Comparison of ENCODE assay signal across 9 cellular contexts in genomic region chr13:89401209-89401810, GRCh38.
DNase-seq lines count a peak whose midpoint lies in the region; ATAC-seq, FAIRE-seq and TF ChIP-seq lines count a peak whose summit lies in the region.
"Had no signal": no experiment of that assay in that cellular context is flagged by ENCODE, and none has a peak within 500 bp of the region (broad histone marks: within the 10 kb centered on the region; RNA-seq: fewer than 3 reads in every experiment).

No MANE protein-coding gene starts in this region.

- H3K27ac ChIP-seq in HL-60 (replicated peaks), result peak overlapping the region; percentile 53

- TF ChIP-seq CTCF in HL-60 (IDR thresholded peaks at IDR 0.05; ENCODE audit: insufficient read depth, low read length) (no peak), retinal pigment epithelial cell (conservative IDR thresholded peaks at IDR 0.05; ENCODE audit: low read depth, low read length) (no peak)

- H3K4me3 ChIP-seq in HL-60 (replicated peaks; ENCODE audit: insufficient read depth, low read length) (no peak overlapping the region), retinal pigment epithelial cell (ENCODE audit: low read length) (no peak overlapping the region)

- no peaks in the 10 kb centered on the region for H3K27me3 ChIP-seq in HL-60 (ENCODE audit: insufficient read depth, poor library complexity, severe bottlenecking)

- ATAC-seq in SK-N-SH treated with all-trans-retinoic acid at 6 μM for 48 hours, result no peak
- ATAC-seq in GM18870 (IDR thresholded peaks at IDR 0.05; ENCODE audit: unreplicated experiment), result no peak
- ATAC-seq: HCT116 had no signal

- DNase-seq in HL-60 (ENCODE audit: low read depth in 1 of 2, low spot score in 1 of 2), result peak in 1 of 2 experiments; percentile 43
- DNase-seq in fibroblast of gingiva (ENCODE audit: low read depth), result peak; percentile 67
- DNase-seq in retinal pigment epithelial cell (ENCODE audit: low read depth), result peak; percentile 32
- no peak for DNase-seq in NCI-H146 (lab: John Stamatoyannopoulos, UW)
- no peak for DNase-seq in frontal cortex (ENCODE audit: low spot score in 2 of 2)
- DNase-seq in nucleus accumbens (lab: John Stamatoyannopoulos, UW), result no peak

- FAIRE-seq in frontal cortex (lab: Jason Lieb, UNC), result no peak

TF ChIP-seq in SK-N-SH treated with all-trans-retinoic acid at 6 μM for 48 hours, 23 proteins besides CTCF, POLR2A, EP300 and RAD21:
- no peak for TF ChIP-seq ZNF70 (CRISPR knock-in tag; IDR thresholded peaks at IDR 0.05)
- no peak for TF ChIP-seq ZFP30 (CRISPR knock-in tag; IDR thresholded peaks at IDR 0.05)
- TF ChIP-seq ESRRG (CRISPR knock-in tag; IDR thresholded peaks at IDR 0.05), result no peak
- peak; percentile 32; the same call in 1 of the 2 replicates for TF ChIP-seq ISL1 (CRISPR knock-in tag; IDR thresholded peaks at IDR 0.05)
- TF ChIP-seq TCF4 (CRISPR knock-in tag; IDR thresholded peaks at IDR 0.05; ENCODE audit: borderline replicate concordance), result no peak
- no peak for TF ChIP-seq TOX (CRISPR knock-in tag; IDR thresholded peaks at IDR 0.05; ENCODE audit: borderline replicate concordance)
- TF ChIP-seq PPARA (CRISPR knock-in tag; IDR thresholded peaks at IDR 0.05; ENCODE audit: borderline replicate concordance), result no peak
- TF ChIP-seq CREB5 (CRISPR knock-in tag; IDR thresholded peaks at IDR 0.05; ENCODE audit: low read depth), result no peak

Comparison
In these comparisons a context has a peak if more than half of its experiments do, and no peak if none do; other contexts are left out.
1. DNase-seq: peak in fibroblast of gingiva (single experiment) and retinal pigment epithelial cell (single experiment); none in NCI-H146 (single experiment), frontal cortex (0 of 2) and nucleus accumbens (0 of 56).